ENCODE assay signal across 15 cellular contexts in genomic region chr7:75989084-75989725, GRCh38. TPM values are rescaled to one million over a fixed set of nuclear protein-coding genes. Genes with fewer than 3 reads are reported as not detected.
A peak's percentile ranks its signal among the peaks of the same experiment; 100 is the strongest.
DNase-seq lines count a peak whose midpoint lies in the region; ATAC-seq, FAIRE-seq and TF ChIP-seq lines count a peak whose summit lies in the region.
"Had no signal": no experiment of that assay in that cellular context is flagged by ENCODE, and none has a peak within 500 bp of the region (broad histone marks: within the 10 kb centered on the region; RNA-seq: fewer than 3 reads in every experiment).

No MANE protein-coding gene starts in this region.

- DNase-seq in GM12891 (ENCODE audit: insufficient read length, low spot score) (peak; percentile 52), K562 (ENCODE audit: extremely low read depth in 1 of 4, low spot score in 3 of 4) (peak in 2 of 4 experiments; percentile 53 to 55), left lobe of liver (ENCODE audit: low spot score) (peak; percentile 80), NCI-H1092 (lab: John Stamatoyannopoulos, UW) (no peak), HCEC 1CT (no peak), Peyer's patch (no peak)
- DNase-seq in stimulated activated effector memory CD8-positive, alpha-beta T cell treated with anti-CD3 and anti-CD28 coated beads, Interleukin-12 subunit alpha, Interleukin-12 subunit beta, amount 100 ng/mL, for 72 hours (ENCODE audit: low spot score in 2 of 2), result no peak
- DNase-seq in effector memory CD8-positive, alpha-beta T cell, result no peak
- DNase-seq: activated naive CD8-positive, alpha-beta T cell treated with anti-CD3 and anti-CD28 coated beads for 36 hours; IMR-90; NCI-H1694 treated with DMSO at 0.1 percent for 48 hours; NK-92 treated with Interleukin-12 subunit alpha and Interleukin-12 subunit beta, amount 100 ng/mL, for 24 hours had no signal

- peaks cover 41% of the 10 kb centered on the region for H3K4me1 Mint-ChIP-seq in stimulated activated effector memory CD8-positive, alpha-beta T cell treated with anti-CD3 and anti-CD28 coated beads, Interleukin-12 subunit alpha, Interleukin-12 subunit beta, amount 100 ng/mL, for 72 hours
- H3K4me1 Mint-ChIP-seq in effector memory CD8-positive, alpha-beta T cell (ENCODE audit: low read depth in 2 of 2), result peaks cover 25 to 31% of the 10 kb centered on the region in 2 donors

- H3K36me3 Mint-ChIP-seq in stimulated activated effector memory CD8-positive, alpha-beta T cell treated with anti-CD3 and anti-CD28 coated beads, Interleukin-12 subunit alpha, Interleukin-12 subunit beta, amount 100 ng/mL, for 72 hours, result peaks cover 24% of the 10 kb centered on the region
- H3K36me3 Mint-ChIP-seq in effector memory CD8-positive, alpha-beta T cell (ENCODE audit: insufficient read depth), result peaks cover 5% of the 10 kb centered on the region
- H3K36me3 Mint-ChIP-seq: activated naive CD8-positive, alpha-beta T cell treated with anti-CD3 and anti-CD28 coated beads for 36 hours had no signal

- TF ChIP-seq CTCF in K562 (IDR thresholded peaks at IDR 0.05 in 2 of 3, conservative IDR thresholded peaks at IDR 0.05 in 1 of 3; ENCODE audit: insufficient read depth in 2 of 3, low read depth in 1 of 3, low read length in 3 of 3) (no peak), Peyer's patch (IDR thresholded peaks at IDR 0.05) (no peak)

- BruUV-seq in K562 (replicated peaks; lab: Mats Ljungman, UMichigan), result no TSS peak

- no peak overlapping the region for H2AFZ ChIP-seq in K562 (ENCODE audit: low read depth, low read length)

- in situ Hi-C loops in K562 (cut with MboI), result no loop called here

- intact Hi-C loops in K562 (cut with micrococcal nuclease), result no loop called here

- POLR2A ChIA-PET in K562 (lab: Yijun Ruan, JAX), result interaction anchor here (0.6 to 2.1 kb wide), 3 partner anchors 11 to 19 kb away, joined by 3 to 6 read pairs (median 4); no protein-coding TSS in a partner anchor

- H3K79me2 ChIP-seq in K562 (ENCODE audit: control insufficient read depth, insufficient read depth, low read length), result peaks cover 2% of the 10 kb centered on the region; the same call in 1 of the 3 replicates

- H3K4me1 ChIP-seq in K562 (replicated peaks in 1 of 2; ENCODE audit: control insufficient read depth in 2 of 2, insufficient read depth in 2 of 2, low read length in 2 of 2), result peaks cover 27 to 87% of the 10 kb centered on the region in 2 experiments
- H3K4me1 ChIP-seq in Peyer's patch, result peaks cover 0 to 55% (median 0%) of the 10 kb centered on the region in 4 donors

- H3K9me1 ChIP-seq in K562 (ENCODE audit: control insufficient read depth, insufficient read depth, low read length), result peaks cover 4% of the 10 kb centered on the region

- H3K27ac ChIP-seq in K562 (ENCODE audit: extremely low read depth, low read depth, low read length), result no peak overlapping the region
- peak overlapping the region in 1 of 4 donors; percentile 12 for H3K27ac ChIP-seq in Peyer's patch
- H3K27ac ChIP-seq: BLaER1 had no signal

- H3K27me3 Mint-ChIP-seq in effector memory CD8-positive, alpha-beta T cell, result no peaks in the 10 kb centered on the region
- H3K27me3 Mint-ChIP-seq: activated naive CD8-positive, alpha-beta T cell treated with anti-CD3 and anti-CD28 coated beads for 36 hours; T-cell had no signal

- WGBS in K562 (ENCODE audit: insufficient coverage, low coverage, missing lambda C conversion rate), result 75% methylated on average over 8 of the region's 19 CpGs

- no peaks in the 10 kb centered on the region for H3K27me3 ChIP-seq in K562 (ENCODE audit: control insufficient read depth in 2 of 2, insufficient read depth in 2 of 2, low read length in 2 of 2)
- H3K27me3 ChIP-seq in Peyer's patch, result no peaks in the 10 kb centered on the region
- H3K27me3 ChIP-seq: BLaER1 had no signal

- no peaks in the 10 kb centered on the region for H3K9me3 ChIP-seq in K562 (replicated peaks; ENCODE audit: control insufficient read depth, insufficient read depth, low read depth, low read length)
- H3K9me3 ChIP-seq in Peyer's patch, result no peaks in the 10 kb centered on the region
- H3K9me3 ChIP-seq: BLaER1 had no signal

- TF ChIP-seq RAD21 in K562 (CRISPR knock-in tag; conservative IDR thresholded peaks at IDR 0.05 in 1 of 2, IDR thresholded peaks at IDR 0.05 in 1 of 2), result no peak

- H3K27ac Mint-ChIP-seq in stimulated activated effector memory CD8-positive, alpha-beta T cell treated with anti-CD3 and anti-CD28 coated beads, Interleukin-12 subunit alpha, Interleukin-12 subunit beta, amount 100 ng/mL, for 72 hours, result peak overlapping the region; percentile 7
- peak overlapping the region in 1 of 2 donors; percentile 49 for H3K27ac Mint-ChIP-seq in effector memory CD8-positive, alpha-beta T cell
- H3K27ac Mint-ChIP-seq: activated naive CD8-positive, alpha-beta T cell treated with anti-CD3 and anti-CD28 coated beads for 36 hours had no signal

- peak overlapping the region in 1 of 2 experiments; percentile 60; a peak in 1 of 4 replicates for H3K9ac ChIP-seq in K562 (ENCODE audit: insufficient read depth in 1 of 2, low read depth in 2 of 2, low read length in 2 of 2)
- H3K9ac ChIP-seq: BLaER1 had no signal

- CTCF ChIA-PET in K562 (lab: Yijun Ruan, JAX; ENCODE audit: low intra/inter-chr PET ratio), result no interaction called here

- H3K4me2 ChIP-seq in K562 (ENCODE audit: insufficient read depth, low read length), result no peak overlapping the region
- H3K4me2 ChIP-seq: BLaER1 had no signal

- H3K9me3 Mint-ChIP-seq in stimulated activated effector memory CD8-positive, alpha-beta T cell treated with anti-CD3 and anti-CD28 coated beads, Interleukin-12 subunit alpha, Interleukin-12 subunit beta, amount 100 ng/mL, for 72 hours, result no peaks in the 10 kb centered on the region
- H3K9me3 Mint-ChIP-seq in effector memory CD8-positive, alpha-beta T cell, result no peaks in the 10 kb centered on the region
- H3K9me3 Mint-ChIP-seq: activated naive CD8-positive, alpha-beta T cell treated with anti-CD3 and anti-CD28 coated beads for 36 hours; T-cell had no signal

- TF ChIP-seq EP300 in K562 (IDR thresholded peaks at IDR 0.05; ENCODE audit: low read length), result no peak

- ATAC-seq in K562 (no peak), left lobe of liver (peak; percentile 18)
- ATAC-seq in stimulated activated effector memory CD8-positive, alpha-beta T cell treated with anti-CD3 and anti-CD28 coated beads, Interleukin-12 subunit alpha, Interleukin-12 subunit beta, amount 100 ng/mL, for 72 hours, result no peak
- ATAC-seq in effector memory CD8-positive, alpha-beta T cell (replicated peaks), result no peak
- ATAC-seq: sciatic nerve, T-cell had no signal

- peaks cover 5% of the 10 kb centered on the region; the same call in 1 of the 2 replicates for H4K20me1 ChIP-seq in K562 (replicated peaks; ENCODE audit: control insufficient read depth, insufficient read depth, low read length)

- no peak for TF ChIP-seq POLR2A in GM12891 (IDR thresholded peaks at IDR 0.05; ENCODE audit: low read depth, low read length)
- no peak for TF ChIP-seq POLR2A in K562 (conservative IDR thresholded peaks at IDR 0.05)
- no peak for TF ChIP-seq POLR2A in Peyer's patch (IDR thresholded peaks at IDR 0.05)

- no peak overlapping the region for H3K4me3 Mint-ChIP-seq in stimulated activated effector memory CD8-positive, alpha-beta T cell treated with anti-CD3 and anti-CD28 coated beads, Interleukin-12 subunit alpha, Interleukin-12 subunit beta, amount 100 ng/mL, for 72 hours
- no peak overlapping the region for H3K4me3 Mint-ChIP-seq in effector memory CD8-positive, alpha-beta T cell
- H3K4me3 Mint-ChIP-seq: activated naive CD8-positive, alpha-beta T cell treated with anti-CD3 and anti-CD28 coated beads for 36 hours; T-cell had no signal

- H3K4me3 ChIP-seq in K562 (no peak overlapping the region), Peyer's patch (no peak overlapping the region)
- H3K4me3 ChIP-seq: BLaER1 had no signal

- H3K36me3 ChIP-seq in K562 (ENCODE audit: control insufficient read depth, insufficient read depth, low read length), result peaks cover 41% of the 10 kb centered on the region; the same call in 1 of the 3 replicates
- H3K36me3 ChIP-seq in Peyer's patch, result peaks cover 0 to 42% (median 0%) of the 10 kb centered on the region in 3 donors

- FAIRE-seq in GM12891 (lab: Jason Lieb, UNC) (no peak), K562 (lab: Jason Lieb, UNC) (no peak)

RNA-seq across cellular contexts. Expression of gene TMEM120A, which starts 5.2 kb away (rescaled TPM):
- polyA plus RNA-seq in GM12891 (2012; ENCODE audit: low read depth, missing spikeins), result 41.7 TPM
- 42.3 and 121 TPM in 2 replicates for total RNA-seq in K562 (2011; cell fraction: chromatin; rRNA removed; ENCODE audit: low replicate concordance)
- 148 and 154 TPM in 2 replicates for total RNA-seq in K562 (2011; cell fraction: nucleolus; rRNA removed)
- total RNA-seq in K562 (2011; cell fraction: nucleoplasm; rRNA removed), result 96.3 and 113 TPM in 2 replicates
- total RNA-seq in K562 (2014; rRNA removed) (22.4 and 22.9 TPM in 2 replicates), K562 (2014; rRNA removed; fragmentation: Illumina TruSeq; extraction: Trizol) (19.5 and 19.6 TPM in 2 replicates), K562 (2015; rRNA removed; fragmentation: Illumina TruSeq; extraction: Trizol) (13.6 and 17.4 TPM in 2 replicates), K562 (2021) (33.8 and 36.4 TPM in 2 replicates), left lobe of liver (79.6 TPM), Peyer's patch (100 to 1,000 TPM in 2 of 4 donors, 10 to 100 TPM in 2; 62.7 to 116 (median 101) TPM)
- polyA plus RNA-seq in K562 (2011; rRNA removed) (90.2 and 90.5 TPM in 2 replicates), K562 (2014; fragmentation: Illumina TruSeq; extraction: Trizol) (32.1 and 39.5 TPM in 2 replicates), K562 (2014; fragmentation: Nextera tagmentation; extraction: Ambion mirVana) (1 to 10 TPM; 2.3 to 8.3 TPM), K562 (2014; rRNA removed) (33.5 and 43.5 TPM in 2 replicates)
- 62.7 and 83.5 TPM in 2 replicates for polyA plus RNA-seq in K562 (2011; cell fraction: cytosol; rRNA removed)
- 144 and 164 TPM in 2 replicates for polyA plus RNA-seq in K562 (2011; cell fraction: nucleus; rRNA removed)
- polyA plus RNA-seq in K562 (2012), result 29.1 and 72.7 TPM in 2 replicates
- polyA minus RNA-seq in K562 (2011; rRNA and poly(A)+ RNA removed), result 60.9 and 82.0 TPM in 2 replicates
- polyA minus RNA-seq in K562 (2011; cell fraction: cytosol; rRNA and poly(A)+ RNA removed), result 20.2 and 33.1 TPM in 2 replicates
- 16.0 and 22.0 TPM in 2 replicates for polyA minus RNA-seq in K562 (2011; cell fraction: nucleus; rRNA and poly(A)+ RNA removed)

RNA-seq across cellular contexts. Expression of gene STYXL1, which starts 58.6 kb away (rescaled TPM):
- polyA plus RNA-seq in GM12891 (2012; ENCODE audit: low read depth, missing spikeins), result 46.1 TPM
- 44.2 and 67.1 TPM in 2 replicates for total RNA-seq in K562 (2011; cell fraction: chromatin; rRNA removed; ENCODE audit: low replicate concordance)
- 24.7 and 30.0 TPM in 2 replicates for total RNA-seq in K562 (2011; cell fraction: nucleolus; rRNA removed)
- 32.7 and 33.7 TPM in 2 replicates for total RNA-seq in K562 (2011; cell fraction: nucleoplasm; rRNA removed)
- total RNA-seq in K562 (2014; rRNA removed), result 43.2 and 60.0 TPM in 2 replicates
- 57.2 and 59.2 TPM in 2 replicates for total RNA-seq in K562 (2014; rRNA removed; fragmentation: Illumina TruSeq; extraction: Trizol)
- 44.8 and 54.9 TPM in 2 replicates for total RNA-seq in K562 (2015; rRNA removed; fragmentation: Illumina TruSeq; extraction: Trizol)
- total RNA-seq in K562 (2021), result 44.3 and 50.0 TPM in 2 replicates
- 56.6 and 97.2 TPM in 2 replicates for polyA plus RNA-seq in K562 (2011; rRNA removed)
- polyA plus RNA-seq in K562 (2011; cell fraction: cytosol; rRNA removed), result 86.0 and 101 TPM in 2 replicates
- polyA plus RNA-seq in K562 (2011; cell fraction: nucleus; rRNA removed), result 42.8 and 52.4 TPM in 2 replicates
- polyA plus RNA-seq in K562 (2012), result 57.5 and 77.9 TPM in 2 replicates
- polyA plus RNA-seq in K562 (2014; fragmentation: Illumina TruSeq; extraction: Trizol), result 72.2 and 82.7 TPM in 2 replicates
- 10 to 100 TPM; 36.5 to 49.7 TPM for polyA plus RNA-seq in K562 (2014; fragmentation: Nextera tagmentation; extraction: Ambion mirVana)
- 49.9 and 67.4 TPM in 2 replicates for polyA plus RNA-seq in K562 (2014; rRNA removed)
- 34.7 and 51.8 TPM in 2 replicates for polyA minus RNA-seq in K562 (2011; rRNA and poly(A)+ RNA removed)
- 15.0 and 17.0 TPM in 2 replicates for polyA minus RNA-seq in K562 (2011; cell fraction: cytosol; rRNA and poly(A)+ RNA removed)
- 10.6 and 12.0 TPM in 2 replicates for polyA minus RNA-seq in K562 (2011; cell fraction: nucleus; rRNA and poly(A)+ RNA removed)
- total RNA-seq in left lobe of liver, result 17.6 TPM
- 10 to 100 TPM; 14.2 to 42.9 (median 29.5) TPM for total RNA-seq in Peyer's patch

RNA-seq across cellular contexts. Expression of gene MDH2, which starts 58.7 kb away (rescaled TPM):
- polyA plus RNA-seq in GM12891 (2012; ENCODE audit: low read depth, missing spikeins), result 196 TPM
- total RNA-seq in K562 (2011; cell fraction: chromatin; rRNA removed; ENCODE audit: low replicate concordance), result 150 and 286 TPM in 2 replicates
- total RNA-seq in K562 (2011; cell fraction: nucleolus; rRNA removed), result 194 and 214 TPM in 2 replicates
- 176 and 210 TPM in 2 replicates for total RNA-seq in K562 (2011; cell fraction: nucleoplasm; rRNA removed)
- total RNA-seq in K562 (2014; rRNA removed) (300 and 442 TPM in 2 replicates), K562 (2014; rRNA removed; fragmentation: Illumina TruSeq; extraction: Trizol) (153 and 164 TPM in 2 replicates), K562 (2015; rRNA removed; fragmentation: Illumina TruSeq; extraction: Trizol) (216 and 230 TPM in 2 replicates), K562 (2021) (671 and 701 TPM in 2 replicates), left lobe of liver (184 TPM), Peyer's patch (100 to 1,000 TPM in 3 of 4 donors, 10 to 100 TPM in 1; 52.0 to 179 (median 139) TPM)
- polyA plus RNA-seq in K562 (2011; rRNA removed) (106 and 358 TPM in 2 replicates), K562 (2014; fragmentation: Illumina TruSeq; extraction: Trizol) (509 and 570 TPM in 2 replicates), K562 (2014; fragmentation: Nextera tagmentation; extraction: Ambion mirVana) (100 to 1,000 TPM; 242 to 411 TPM), K562 (2014; rRNA removed) (211 and 216 TPM in 2 replicates)
- polyA plus RNA-seq in K562 (2011; cell fraction: cytosol; rRNA removed), result 156 and 243 TPM in 2 replicates
- polyA plus RNA-seq in K562 (2011; cell fraction: nucleus; rRNA removed), result 190 and 250 TPM in 2 replicates
- polyA plus RNA-seq in K562 (2012), result 435 and 724 TPM in 2 replicates
- 101 and 153 TPM in 2 replicates for polyA minus RNA-seq in K562 (2011; rRNA and poly(A)+ RNA removed)
- polyA minus RNA-seq in K562 (2011; cell fraction: cytosol; rRNA and poly(A)+ RNA removed), result 389 and 497 TPM in 2 replicates
- polyA minus RNA-seq in K562 (2011; cell fraction: nucleus; rRNA and poly(A)+ RNA removed), result 67.3 and 93.9 TPM in 2 replicates

Comparison
In these comparisons a context has a peak if more than half of its experiments do, and no peak if none do; other contexts are left out.
1. DNase-seq: peak in GM12891 (single experiment) and left lobe of liver (single experiment); none in stimulated activated effector memory CD8-positive, alpha-beta T cell treated with anti-CD3 and anti-CD28 coated beads, Interleukin-12 subunit alpha, Interleukin-12 subunit beta, amount 100 ng/mL, for 72 hours (0 of 2), NCI-H1092 (single experiment), HCEC 1CT (single experiment), Peyer's patch (0 of 3) and effector memory CD8-positive, alpha-beta T cell (0 of 3).